ENCODE assay signal across 19 cellular contexts in genomic region chr4:88605744-88606143, GRCh38. TPM values are rescaled to one million over a fixed set of nuclear protein-coding genes. Genes with fewer than 3 reads are reported as not detected.
DNase-seq lines count a peak whose midpoint lies in the region; ATAC-seq and TF ChIP-seq lines count a peak whose summit lies in the region.
"Had no signal": no experiment of that assay in that cellular context is flagged by ENCODE, and none has a peak within 500 bp of the region (broad histone marks: within the 10 kb centered on the region; RNA-seq: fewer than 3 reads in every experiment).

No MANE protein-coding gene starts in this region.

- peaks cover 4% of the 10 kb centered on the region for H3K9me3 Mint-ChIP-seq in CD4-positive, alpha-beta T cell

- H3K36me3 Mint-ChIP-seq in CD4-positive, alpha-beta T cell (ENCODE audit: low read depth), result peaks cover 86% of the 10 kb centered on the region

- H3K36me3 ChIP-seq in RWPE2 (ENCODE audit: low read depth) (peaks cover 83% of the 10 kb centered on the region), colonic mucosa (no peaks in the 10 kb centered on the region)

- H3K9ac ChIP-seq in colonic mucosa (ENCODE audit: low read depth in 2 of 2, low read length in 2 of 2), result no peak overlapping the region

- H3K4me3 ChIP-seq in RWPE2 (ENCODE audit: severe bottlenecking) (no peak overlapping the region), colonic mucosa (no peak overlapping the region)
- H3K4me3 ChIP-seq: esophagus squamous epithelium, SJCRH30 had no signal

- peak overlapping the region; percentile 54 for H3K27ac Mint-ChIP-seq in CD4-positive, alpha-beta T cell
- H3K27ac Mint-ChIP-seq: activated T-cell treated with anti-CD3 and anti-CD28 coated beads, Interleukin-2, amount 50 U/mL, for 72 hours; B cell; dendritic cell treated with granulocyte-macrophage colony-stimulating factor and Interleukin-4, amounts not matched to agents 40 ng/mL and 50 ng/mL, for 4 days had no signal

- POLR2A ChIA-PET in CD4-positive, alpha-beta T cell (lab: Charles Lee), result no interaction called here

- peaks cover 79% of the 10 kb centered on the region for H3K4me1 Mint-ChIP-seq in CD4-positive, alpha-beta T cell (ENCODE audit: low read depth)

- peak; percentile 52 for ATAC-seq in CD4-positive, alpha-beta T cell (ENCODE audit: poor library complexity)
- ATAC-seq in RWPE2 (ENCODE audit: low read depth), result no peak
- no peak for ATAC-seq in foreskin keratinocyte
- ATAC-seq in HG03159 (IDR thresholded peaks at IDR 0.05; ENCODE audit: unreplicated experiment), result no peak
- ATAC-seq: activated T-cell treated with anti-CD3 and anti-CD28 coated beads, Interleukin-2, amount 50 U/mL, for 72 hours; sciatic nerve had no signal

- no peaks in the 10 kb centered on the region for H3K27me3 Mint-ChIP-seq in CD4-positive, alpha-beta T cell
- H3K27me3 Mint-ChIP-seq: B cell; dendritic cell treated with granulocyte-macrophage colony-stimulating factor and Interleukin-4, amounts not matched to agents 40 ng/mL and 50 ng/mL, for 4 days had no signal

- intact Hi-C loops in CD4-positive, alpha-beta T cell (cut with DNase I, micrococcal nuclease), result no loop called here
- intact Hi-C loops in colonic mucosa (cut with DNase I), result no loop called here

- DNase-seq in CD4-positive, alpha-beta T cell, result peak in 1 of 10 experiments; percentile 6
- DNase-seq in GDM1 (lab: John Stamatoyannopoulos, UW) (peak; percentile 7), RWPE2 (ENCODE audit: low spot score) (no peak), foreskin keratinocyte (no peak), colonic mucosa (no peak)
- DNase-seq in effector CD8-positive, alpha-beta T cell (lab: John Stamatoyannopoulos, UW), result no peak
- DNase-seq: activated T-cell treated with anti-CD3 and anti-CD28 coated beads, Interleukin-2, amount 50 U/mL, for 72 hours; esophagus squamous epithelium; MV-4-11; NCI-H2081; NCI-H524 treated with DMSO at 0.1 percent for 48 hours; nucleus accumbens; OCI-M1; SJCRH30; stimulated activated CD4-positive, alpha-beta T cell treated with anti-CD3 and anti-CD28 coated beads, Interleukin-1b, Interleukin-23, amount 100 ng/mL, for 48 hours had no signal

- CTCF ChIA-PET in CD4-positive, alpha-beta T cell (lab: Charles Lee), result interaction anchor here (1.1 kb wide), 1 partner anchor 227 kb away, joined by 3 read pairs; the partner anchor contains the start of gene HERC6

- H3K9me3 ChIP-seq in CD4-positive, alpha-beta T cell (ENCODE audit: control insufficient read depth, low read length), result no peaks in the 10 kb centered on the region
- H3K9me3 ChIP-seq in RWPE2 (ENCODE audit: severe bottlenecking), result peaks cover 5% of the 10 kb centered on the region
- no peaks in the 10 kb centered on the region for H3K9me3 ChIP-seq in colonic mucosa
- H3K9me3 ChIP-seq: esophagus squamous epithelium, SJCRH30 had no signal

- H3K4me3 Mint-ChIP-seq in CD4-positive, alpha-beta T cell, result peak overlapping the region; percentile 50
- H3K4me3 Mint-ChIP-seq: B cell; dendritic cell treated with granulocyte-macrophage colony-stimulating factor and Interleukin-4, amounts not matched to agents 40 ng/mL and 50 ng/mL, for 4 days had no signal

- TF ChIP-seq CTCF in CD4-positive, alpha-beta T cell (IDR thresholded peaks at IDR 0.05), result no peak
- TF ChIP-seq CTCF in RWPE2 (IDR thresholded peaks at IDR 0.05; ENCODE audit: poor library complexity, severe bottlenecking) (no peak), foreskin keratinocyte (conservative IDR thresholded peaks at IDR 0.05) (no peak), colonic mucosa (IDR thresholded peaks at IDR 0.05) (no peak)

- H3K4me1 ChIP-seq in RWPE2 (ENCODE audit: insufficient read depth, poor library complexity, severe bottlenecking) (peaks cover 53% of the 10 kb centered on the region), foreskin keratinocyte (peaks cover 57% of the 10 kb centered on the region), colonic mucosa (peaks cover 4% of the 10 kb centered on the region)

- no peak overlapping the region for H3K27ac ChIP-seq in CD4-positive, alpha-beta T cell (ENCODE audit: low read depth, low read length)
- H3K27ac ChIP-seq in RWPE2 (ENCODE audit: poor library complexity, severe bottlenecking), result peak overlapping the region; percentile 59
- H3K27ac ChIP-seq in foreskin keratinocyte, result peak overlapping the region; percentile 22
- no peak overlapping the region for H3K27ac ChIP-seq in colonic mucosa
- H3K27ac ChIP-seq: SJCRH30 had no signal

- H3K27me3 ChIP-seq in CD4-positive, alpha-beta T cell (ENCODE audit: control insufficient read depth, insufficient read depth, low read length), result no peaks in the 10 kb centered on the region
- H3K27me3 ChIP-seq in RWPE2 (ENCODE audit: insufficient read depth, poor library complexity, severe bottlenecking) (no peaks in the 10 kb centered on the region), foreskin keratinocyte (no peaks in the 10 kb centered on the region), colonic mucosa (no peaks in the 10 kb centered on the region)
- H3K27me3 ChIP-seq: esophagus squamous epithelium, SJCRH30 had no signal

RNA-seq across cellular contexts. Expression of gene HERC3, which starts 13.5 kb away (rescaled TPM):
- total RNA-seq in CD4-positive, alpha-beta T cell, result 10 to 100 TPM; 63.1 to 66.4 TPM
- total RNA-seq in foreskin keratinocyte, result 29.7 and 38.8 TPM in 2 replicates
- polyA plus RNA-seq in foreskin keratinocyte, result 7.3 and 8.2 TPM in 2 replicates
- 10 to 100 TPM; 23.0 to 51.4 TPM for total RNA-seq in colonic mucosa

Comparison
In these comparisons a context has a peak if more than half of its experiments do, and no peak if none do; other contexts are left out.
1. H3K27ac ChIP-seq: peak in RWPE2 (single experiment) and foreskin keratinocyte (single experiment); none in CD4-positive, alpha-beta T cell (single experiment) and colonic mucosa (single experiment).